15 cellular contexts compared by ENCODE assay signal in the genomic region with DNA sequence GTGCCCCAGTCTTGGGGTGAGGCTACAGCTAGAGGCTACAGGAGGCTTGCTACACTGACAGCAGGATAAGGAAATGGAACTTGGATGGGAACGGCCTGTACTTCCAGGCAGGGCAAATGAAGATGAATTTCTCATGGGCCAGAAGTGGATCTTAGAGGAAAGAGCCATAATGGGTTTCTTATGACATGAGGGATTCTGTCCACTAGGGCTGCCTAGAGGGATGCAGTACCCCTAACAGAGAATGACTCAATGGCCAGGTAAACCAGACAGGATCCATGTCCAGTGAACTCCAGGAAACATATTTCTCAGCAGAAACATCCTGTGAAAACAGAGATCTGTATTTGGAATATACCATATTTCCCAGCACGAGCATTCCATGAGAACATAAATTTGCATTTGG. TPM values are rescaled to one million over a fixed set of nuclear protein-coding genes. Genes with fewer than 3 reads are reported as not detected.
DNase-seq lines count a peak whose midpoint lies in the region; ATAC-seq and TF ChIP-seq lines count a peak whose summit lies in the region.
"Had no signal": no experiment of that assay in that cellular context is flagged by ENCODE, and none has a peak within 500 bp of the region (broad histone marks: within the 10 kb centered on the region; RNA-seq: fewer than 3 reads in every experiment).

No MANE protein-coding gene starts in this region.

- ATAC-seq in SK-N-SH treated with all-trans-retinoic acid at 6 μM for 48 hours (no peak), IMR-90 (ENCODE audit: low read depth) (no peak; the same call in 1 of the 2 replicates), omental fat pad (ENCODE audit: low FRiP score) (no peak), HG03097 (IDR thresholded peaks at IDR 0.05; ENCODE audit: low FRiP score, unreplicated experiment) (no peak), HG03469 (IDR thresholded peaks at IDR 0.05; ENCODE audit: unreplicated experiment) (no peak)
- ATAC-seq: GM23338 had no signal

- no peak overlapping the region for H4K8ac ChIP-seq in IMR-90 (ENCODE audit: low read depth in 2 of 2, low read length in 2 of 2)

- TF ChIP-seq RAD21 in SK-N-SH (IDR thresholded peaks at IDR 0.05; ENCODE audit: low read length) (no peak), IMR-90 (IDR thresholded peaks at IDR 0.05; ENCODE audit: low read length) (no peak)

- WGBS in SK-N-SH (ENCODE audit: low lambda C conversion rate): 81% methylated on average over 2 of the region's 2 CpGs
- no CpG with 5 or more reads among the region's 2 CpGs for WGBS in IMR-90 (ENCODE audit: extremely low coverage in 2 of 2, insufficient read length in 1 of 2), 2 experiments
- WGBS in endodermal cell (ENCODE audit: insufficient coverage in 1 of 2, insufficient read length in 1 of 2), 2 experiments: 91 to 100% methylated on average over 2 of the region's 2 CpGs

- H3K36me3 ChIP-seq in SK-N-SH (replicated peaks in 1 of 2; ENCODE audit: control insufficient read depth in 1 of 2, insufficient read depth in 2 of 2, low read length in 1 of 2) (no peaks in the 10 kb centered on the region), IMR-90 (ENCODE audit: control insufficient read depth, insufficient read depth, low read length) (no peaks in the 10 kb centered on the region), endodermal cell (ENCODE audit: control insufficient read depth, insufficient read depth, low read length) (no peaks in the 10 kb centered on the region)
- H3K36me3 ChIP-seq: BLaER1 treated with 17β-estradiol and CSF1 and Interleukin-3, amounts not matched to agents 10 nM and 100 nM had no signal

- POLR2A ChIA-PET in SK-N-SH (lab: Yijun Ruan, JAX): no interaction called here
- POLR2A ChIA-PET in IMR-90 (lab: Charles Lee; ENCODE audit: unreplicated experiment): no interaction called here

- H3K9ac ChIP-seq in SK-N-SH: no peak overlapping the region
- no peak overlapping the region for H3K9ac ChIP-seq in IMR-90 (ENCODE audit: low read depth, low read length)
- H3K9ac ChIP-seq in endodermal cell (ENCODE audit: extremely low read depth, low read length, poor library complexity, severe bottlenecking): no peak overlapping the region
- H3K9ac ChIP-seq: BLaER1 treated with 17β-estradiol and CSF1 and Interleukin-3, amounts not matched to agents 10 nM and 100 nM had no signal

- H3F3A ChIP-seq in SK-N-SH (replicated peaks; ENCODE audit: insufficient read depth): no peaks in the 10 kb centered on the region

- H3K4ac ChIP-seq in IMR-90 (ENCODE audit: low read depth, low read length): no peak overlapping the region

- H2AK9ac ChIP-seq in IMR-90 (replicated peaks; ENCODE audit: low read depth, low read length, poor library complexity): no peak overlapping the region

- H3K27ac ChIP-seq in SK-N-SH (ENCODE audit: low read depth in 2 of 2, low read length in 1 of 2): no peak overlapping the region
- H3K27ac ChIP-seq in IMR-90 (ENCODE audit: insufficient read depth, low read length): peak overlapping the region; percentile 9; the same call in 1 of the 2 replicates
- H3K27ac ChIP-seq in endodermal cell (ENCODE audit: low read depth, low read length): no peak overlapping the region
- H3K27ac ChIP-seq: 22Rv1; BLaER1 treated with 17β-estradiol and CSF1 and Interleukin-3, amounts not matched to agents 10 nM and 100 nM had no signal

- TF ChIP-seq CTCF in SK-N-SH (IDR thresholded peaks at IDR 0.05) (peak; percentile 12; the same call in 1 of the 2 replicates), IMR-90 (conservative IDR thresholded peaks at IDR 0.05; ENCODE audit: low read depth, low read length) (no peak), endodermal cell (conservative IDR thresholded peaks at IDR 0.05) (peak; percentile 19), progenitor cell of endocrine pancreas (IDR thresholded peaks at IDR 0.05; ENCODE audit: unreplicated experiment) (no peak), omental fat pad (IDR thresholded peaks at IDR 0.05) (no peak)

- H2AK5ac ChIP-seq in IMR-90 (ENCODE audit: low read depth, low read length): no peak overlapping the region

- H2BK15ac ChIP-seq in IMR-90 (ENCODE audit: low read depth, low read length): peak overlapping the region; percentile 29; the same call in 1 of the 3 replicates

- no peak overlapping the region for H2BK5ac ChIP-seq in IMR-90 (ENCODE audit: low read depth, low read length, poor library complexity, severe bottlenecking)

- H3K79me1 ChIP-seq in IMR-90 (ENCODE audit: low read depth in 1 of 2, low read length in 2 of 2): peaks cover 0 to 3% of the 10 kb centered on the region in 2 experiments; a peak in 1 of 4 replicates

- no peak overlapping the region for H3K4me2 ChIP-seq in SK-N-SH
- no peak overlapping the region for H3K4me2 ChIP-seq in IMR-90 (ENCODE audit: low read depth, low read length)
- H3K4me2 ChIP-seq: BLaER1 treated with 17β-estradiol and CSF1 and Interleukin-3, amounts not matched to agents 10 nM and 100 nM; GM23338 had no signal

- H2BK20ac ChIP-seq in IMR-90 (ENCODE audit: low read depth, low read length): no peak overlapping the region

- no peak overlapping the region for H2BK120ac ChIP-seq in IMR-90 (ENCODE audit: low read depth, low read length)

- in situ Hi-C loops in IMR-90 (cut with MboI; ENCODE audit: low sequenced_read_pairs): no loop called here

- DNase-seq in SK-N-SH (no peak), IMR-90 (no peak), endodermal cell (no peak), progenitor cell of endocrine pancreas (ENCODE audit: low spot score, unreplicated experiment) (no peak), omental fat pad (ENCODE audit: low spot score) (no peak)
- DNase-seq: CD4-positive, CD25-positive, alpha-beta regulatory T cell; DMS 273 treated with DMSO at 0.1 percent for 48 hours; H7; KBM-7 had no signal

- H3K9me2 ChIP-seq in SK-N-SH: no peaks in the 10 kb centered on the region

- H3K4me3 Mint-ChIP-seq in endodermal cell (no peak overlapping the region), progenitor cell of endocrine pancreas (ENCODE audit: low read depth) (no peak overlapping the region)
- H3K4me3 Mint-ChIP-seq: CD4-positive, CD25-positive, alpha-beta regulatory T cell; GM23338 had no signal

- TF ChIP-seq EP300 in SK-N-SH (IDR thresholded peaks at IDR 0.05; ENCODE audit: borderline replicate concordance in 1 of 2, low read depth in 1 of 2, low read length in 1 of 2): no peak

- no peak overlapping the region for H3K4me3 ChIP-seq in SK-N-SH (ENCODE audit: low read depth in 2 of 2, low read length in 1 of 2)
- H3K4me3 ChIP-seq in IMR-90 (ENCODE audit: insufficient read depth, low read depth, low read length): no peak overlapping the region
- no peak overlapping the region for H3K4me3 ChIP-seq in endodermal cell (ENCODE audit: low read length)
- H3K4me3 ChIP-seq: BLaER1 treated with 17β-estradiol and CSF1 and Interleukin-3, amounts not matched to agents 10 nM and 100 nM; GM23338 had no signal

- H3K4me1 Mint-ChIP-seq in endodermal cell (no peaks in the 10 kb centered on the region), progenitor cell of endocrine pancreas (ENCODE audit: low read depth) (no peaks in the 10 kb centered on the region)
- H3K4me1 Mint-ChIP-seq: CD4-positive, CD25-positive, alpha-beta regulatory T cell had no signal

- H3K23ac ChIP-seq in IMR-90 (ENCODE audit: low read depth, low read length): no peak overlapping the region

- H4K5ac ChIP-seq in IMR-90 (ENCODE audit: low read depth, low read length): peak overlapping the region; percentile 16; the same call in 1 of the 2 replicates

- H3K4me1 ChIP-seq in SK-N-SH (ENCODE audit: control insufficient read depth in 1 of 2, insufficient read depth in 2 of 2, low read depth in 1 of 2, low read length in 1 of 2) (0 out of 4 replicates have a peak, but pooled peaks cover 0 to 1% of the 10 kb centered on the region in 2 experiments), IMR-90 (ENCODE audit: control insufficient read depth, insufficient read depth, low read length) (peaks cover 5% of the 10 kb centered on the region), endodermal cell (ENCODE audit: control insufficient read depth, insufficient read depth, low read length) (no peaks in the 10 kb centered on the region)

- H3K27ac Mint-ChIP-seq in endodermal cell (no peak overlapping the region), progenitor cell of endocrine pancreas (peak overlapping the region; percentile 19)
- H3K27ac Mint-ChIP-seq: CD4-positive, CD25-positive, alpha-beta regulatory T cell; GM23338 had no signal

- no peak overlapping the region for H3K56ac ChIP-seq in IMR-90 (ENCODE audit: extremely low read depth, insufficient read depth, low read length)

- H3K27me3 ChIP-seq in SK-N-SH (ENCODE audit: insufficient read depth) (no peaks in the 10 kb centered on the region), IMR-90 (ENCODE audit: control insufficient read depth, insufficient read depth, low read length) (no peaks in the 10 kb centered on the region), endodermal cell (ENCODE audit: control insufficient read depth, insufficient read depth, low read length, poor library complexity, severe bottlenecking) (no peaks in the 10 kb centered on the region)
- H3K27me3 ChIP-seq: BLaER1 treated with 17β-estradiol and CSF1 and Interleukin-3, amounts not matched to agents 10 nM and 100 nM had no signal

- CTCF ChIA-PET in SK-N-SH (lab: Yijun Ruan, JAX) (no interaction called here), IMR-90 (lab: Yijun Ruan, JAX) (no interaction called here)

- no peak for TF ChIP-seq POLR2A in IMR-90 (IDR thresholded peaks at IDR 0.05; ENCODE audit: low read depth, low read length)

- H3K27me3 Mint-ChIP-seq in endodermal cell (ENCODE audit: insufficient read depth): no peaks in the 10 kb centered on the region
- H3K27me3 Mint-ChIP-seq in progenitor cell of endocrine pancreas: peaks cover 6% of the 10 kb centered on the region

- no peaks in the 10 kb centered on the region for H3K9me3 ChIP-seq in SK-N-SH
- H3K9me3 ChIP-seq in IMR-90 (ENCODE audit: control insufficient read depth, insufficient read depth, low read length): no peaks in the 10 kb centered on the region; the same call in 1 of the 2 replicates
- peaks cover 9% of the 10 kb centered on the region for H3K9me3 ChIP-seq in endodermal cell (ENCODE audit: control insufficient read depth, low read length)

- peaks cover 2% of the 10 kb centered on the region for H3K9me1 ChIP-seq in IMR-90 (ENCODE audit: insufficient read depth, low read length)

- H3K14ac ChIP-seq in IMR-90 (replicated peaks; ENCODE audit: low read depth, low read length): no peak overlapping the region

- BruUV-seq in IMR-90 (replicated peaks; lab: Mats Ljungman, UMichigan): no TSS peak

- H3K9me3 Mint-ChIP-seq in endodermal cell (peaks cover 29% of the 10 kb centered on the region), progenitor cell of endocrine pancreas (ENCODE audit: low read depth) (peaks cover 7% of the 10 kb centered on the region)

- H3K36me3 Mint-ChIP-seq in endodermal cell (ENCODE audit: low read depth) (no peaks in the 10 kb centered on the region), progenitor cell of endocrine pancreas (ENCODE audit: insufficient read depth) (no peaks in the 10 kb centered on the region)
- H3K36me3 Mint-ChIP-seq: CD4-positive, CD25-positive, alpha-beta regulatory T cell had no signal

- dilution Hi-C loops in IMR-90 (cut with HindIII; ENCODE audit: low sequenced_read_pairs, unreplicated experiment): no loop called here

- H4K91ac ChIP-seq in IMR-90 (ENCODE audit: insufficient read depth, low read depth, low read length): no peak overlapping the region

- no peaks in the 10 kb centered on the region for H4K20me1 ChIP-seq in SK-N-SH (ENCODE audit: insufficient read depth)
- no peaks in the 10 kb centered on the region for H4K20me1 ChIP-seq in IMR-90 (ENCODE audit: insufficient read depth, low read length)
- H4K20me1 ChIP-seq: BLaER1 treated with 17β-estradiol and CSF1 and Interleukin-3, amounts not matched to agents 10 nM and 100 nM had no signal

- H3K79me2 ChIP-seq in SK-N-SH (ENCODE audit: insufficient read depth): no peaks in the 10 kb centered on the region

- intact Hi-C loops in IMR-90 (cut with micrococcal nuclease): no loop called here

- H3K18ac ChIP-seq in IMR-90 (ENCODE audit: low read depth, low read length): 0 out of 2 replicates have a peak overlapping the region, but pooled peaks have one; percentile 13

- H2AFZ ChIP-seq in SK-N-SH (ENCODE audit: low read depth) (no peak overlapping the region), IMR-90 (replicated peaks; ENCODE audit: low read length, poor library complexity) (no peak overlapping the region)
- H2AFZ ChIP-seq: GM23338 had no signal

RNA-seq across cellular contexts. Expression of gene SLC35F5, which starts 11.4 kb away (rescaled TPM):
- polyA plus RNA-seq in SK-N-SH (2012; rRNA removed): 16.8 and 26.7 TPM in 2 replicates
- polyA plus RNA-seq in SK-N-SH (2012; cell fraction: cytosol; rRNA removed): 26.2 and 26.5 TPM in 2 replicates
- 11.1 and 25.7 TPM in 2 replicates for polyA plus RNA-seq in SK-N-SH (2012; cell fraction: nucleus; rRNA removed)
- 93.4 and 106 TPM in 2 replicates for total RNA-seq in IMR-90 (2012; rRNA removed)
- 22.6 and 30.5 TPM in 2 replicates for polyA plus RNA-seq in IMR-90 (2012; rRNA removed)
- 12.8 and 14.6 TPM in 2 replicates for polyA plus RNA-seq in IMR-90 (2012; cell fraction: cytosol; rRNA removed)
- 10.0 and 41.8 TPM in 2 replicates for polyA plus RNA-seq in IMR-90 (2012; cell fraction: nucleus; rRNA removed; ENCODE audit: low replicate concordance)
- total RNA-seq in endodermal cell: 10 to 100 TPM; 37.1 to 39.0 TPM
- 34.7 TPM for polyA plus RNA-seq in endodermal cell (2013, experiment 1 of 2)
- 25.9 TPM for polyA plus RNA-seq in endodermal cell (2013, experiment 2 of 2)
- 52.0 and 56.7 TPM in 2 replicates for total RNA-seq in progenitor cell of endocrine pancreas
- total RNA-seq in omental fat pad: 10 to 100 TPM; 57.2 to 87.0 (median 69.1) TPM

Comparison
In these comparisons a context has a peak if more than half of its experiments do, and no peak if none do; other contexts are left out.
1. CTCF ChIP-seq: peak in SK-N-SH (single experiment) and endodermal cell (single experiment); none in IMR-90 (single experiment), progenitor cell of endocrine pancreas (single experiment) and omental fat pad (0 of 3).